22 cellular contexts compared by ENCODE assay signal in genomic region chr14:53855127-53855526, GRCh38.
"Had no signal": no experiment of that assay in that cellular context is flagged by ENCODE, and none has a peak within 500 bp of the region (broad histone marks: within the 10 kb centered on the region; RNA-seq: fewer than 3 reads in every experiment).

No MANE protein-coding gene starts in this region.

- H3K4me1 ChIP-seq: esophagus squamous epithelium, lower lobe of right lung, upper lobe of right lung had no signal

- H3K4me3 ChIP-seq: esophagus squamous epithelium, heart left ventricle, lower lobe of right lung, thoracic aorta, upper lobe of right lung had no signal

- H3K36me3 ChIP-seq: esophagus squamous epithelium, heart left ventricle, lower lobe of right lung, thoracic aorta, upper lobe of right lung had no signal

- H3K9me3 ChIP-seq: esophagus squamous epithelium, heart left ventricle, lower lobe of right lung, thoracic aorta, upper lobe of right lung had no signal

- DNase-seq: activated CD8-positive, alpha-beta memory T cell treated with anti-CD3 and anti-CD28 coated beads, Interleukin-2, amount 50 U/mL, for 48 hours; activated naive CD4-positive, alpha-beta T cell; activated naive CD8-positive, alpha-beta T cell treated with anti-CD3 and anti-CD28 coated beads for 36 hours; activated T-cell treated with anti-CD3 and anti-CD28 coated beads, Interleukin-2, amount 50 U/mL, for 4 hours; effector memory CD8-positive, alpha-beta T cell; esophagus squamous epithelium; heart left ventricle; lower lobe of right lung; mesendoderm; naive B cell; nucleus accumbens; stimulated activated CD4-positive, alpha-beta T cell treated with anti-CD3 and anti-CD28 coated beads, Interleukin-2, amount 100 ng/mL, for 48 hours; stimulated activated CD8-positive, alpha-beta memory T cell treated with anti-CD3 and anti-CD28 coated beads, Interleukin-4, amount 100 ng/mL, for 48 hours; stimulated activated naive CD4-positive, alpha-beta T cell; T1000; upper lobe of right lung had no signal

- H3K27ac ChIP-seq: esophagus squamous epithelium, heart left ventricle, lower lobe of right lung, thoracic aorta, upper lobe of right lung had no signal

- FAIRE-seq: astrocyte, colon, keratinocyte had no signal

- H3K27me3 ChIP-seq: esophagus squamous epithelium, heart left ventricle, upper lobe of right lung had no signal

- ATAC-seq: activated T-cell treated with anti-CD3 and anti-CD28 coated beads, Interleukin-2, amount 50 U/mL, for 4 hours; effector memory CD8-positive, alpha-beta T cell; heart left ventricle; lower lobe of right lung; sciatic nerve; upper lobe of right lung; WTC11 had no signal
